ENCODE assay signal across 9 cellular contexts in genomic region chr1:41496080-41497055, GRCh38. TPM values are rescaled to one million over a fixed set of nuclear protein-coding genes. Genes with fewer than 3 reads are reported as not detected.
A peak's percentile ranks its signal among the peaks of the same experiment; 100 is the strongest.
DNase-seq lines count a peak whose midpoint lies in the region; ATAC-seq and TF ChIP-seq lines count a peak whose summit lies in the region.
"Had no signal": no experiment of that assay in that cellular context is flagged by ENCODE, and none has a peak within 500 bp of the region (broad histone marks: within the 10 kb centered on the region; RNA-seq: fewer than 3 reads in every experiment).

No MANE protein-coding gene starts in this region.

- peak overlapping the region; percentile 79 for H2AFZ ChIP-seq in smooth muscle cell (ENCODE audit: low read depth)

- CTCF ChIA-PET in activated CD4-positive, alpha-beta T cell treated with anti-CD3 and anti-CD28 coated beads, Interleukin-2, amount 10 ng/mL, durations not matched to agents 7 days and 5 days (lab: Charles Lee) = no interaction called here

- no peaks in the 10 kb centered on the region for H3K9me3 Mint-ChIP-seq in activated CD4-positive, alpha-beta T cell treated with anti-CD3 and anti-CD28 coated beads, Interleukin-2, amount 10 ng/mL, durations not matched to agents 7 days and 5 days
- H3K9me3 Mint-ChIP-seq: memory B cell had no signal

- no peak for TF ChIP-seq CTCF in astrocyte of the spinal cord (IDR thresholded peaks at IDR 0.05; ENCODE audit: low read depth, low read length)
- no peak for TF ChIP-seq CTCF in smooth muscle cell (IDR thresholded peaks at IDR 0.05; ENCODE audit: borderline replicate concordance, insufficient read depth, poor library complexity, severe bottlenecking)

- ATAC-seq in HG02870 (IDR thresholded peaks at IDR 0.05; ENCODE audit: unreplicated experiment) = no peak

- peak overlapping the region; percentile 86 for H3K4me2 ChIP-seq in smooth muscle cell

- no peak overlapping the region for H3K27ac ChIP-seq in iPS-18a (ENCODE audit: low read length)
- H3K27ac ChIP-seq in smooth muscle cell (ENCODE audit: low read depth) = peak overlapping the region; percentile 66

- no peak overlapping the region for H3K27ac Mint-ChIP-seq in activated CD4-positive, alpha-beta T cell treated with anti-CD3 and anti-CD28 coated beads, Interleukin-2, amount 10 ng/mL, durations not matched to agents 7 days and 5 days

- H3K79me2 ChIP-seq in smooth muscle cell (ENCODE audit: low read depth) = no peaks in the 10 kb centered on the region

- no peaks in the 10 kb centered on the region for H3K36me3 ChIP-seq in iPS-18a (ENCODE audit: control insufficient read depth, low read depth, low read length)
- no peaks in the 10 kb centered on the region for H3K36me3 ChIP-seq in smooth muscle cell (ENCODE audit: low read depth)

- H3K4me1 ChIP-seq in iPS-18a (ENCODE audit: control insufficient read depth, low read depth, low read length) (peaks cover 14% of the 10 kb centered on the region), smooth muscle cell (ENCODE audit: low read depth) (peaks cover 18% of the 10 kb centered on the region)

- peaks cover 9% of the 10 kb centered on the region for H3K27me3 Mint-ChIP-seq in activated CD4-positive, alpha-beta T cell treated with anti-CD3 and anti-CD28 coated beads, Interleukin-2, amount 10 ng/mL, durations not matched to agents 7 days and 5 days

- H3K4me3 Mint-ChIP-seq in activated CD4-positive, alpha-beta T cell treated with anti-CD3 and anti-CD28 coated beads, Interleukin-2, amount 10 ng/mL, durations not matched to agents 7 days and 5 days = peak overlapping the region; percentile 53
- H3K4me3 Mint-ChIP-seq: memory B cell had no signal

- POLR2A ChIA-PET in activated CD4-positive, alpha-beta T cell treated with anti-CD3 and anti-CD28 coated beads, Interleukin-2, amount 10 ng/mL, durations not matched to agents 7 days and 5 days (lab: Charles Lee) = no interaction called here

- H3F3A ChIP-seq in smooth muscle cell (ENCODE audit: low read depth) = peaks cover 7% of the 10 kb centered on the region

- H3K9me3 ChIP-seq in iPS-18a (ENCODE audit: control insufficient read depth, low read depth, low read length) (no peaks in the 10 kb centered on the region), smooth muscle cell (replicated peaks; ENCODE audit: low read depth) (no peaks in the 10 kb centered on the region)

- peaks cover 11% of the 10 kb centered on the region for H3K27me3 ChIP-seq in iPS-18a (ENCODE audit: control insufficient read depth, insufficient read depth, low read length)
- no peaks in the 10 kb centered on the region for H3K27me3 ChIP-seq in smooth muscle cell (ENCODE audit: low read depth)

- H3K4me3 ChIP-seq in astrocyte of the spinal cord (ENCODE audit: low read depth, low read length) (no peak overlapping the region), iPS-18a (ENCODE audit: low read length) (peak overlapping the region; percentile 50), smooth muscle cell (peak overlapping the region; percentile 33)

- in situ Hi-C loops in astrocyte of the spinal cord (cut with HindIII; ENCODE audit: low sequenced_read_pairs) = no loop called here

- no peaks in the 10 kb centered on the region for H4K20me1 ChIP-seq in smooth muscle cell (ENCODE audit: low read depth)

- H3K4me1 Mint-ChIP-seq in activated CD4-positive, alpha-beta T cell treated with anti-CD3 and anti-CD28 coated beads, Interleukin-2, amount 10 ng/mL, durations not matched to agents 7 days and 5 days = peaks cover 8% of the 10 kb centered on the region

- WGBS in smooth muscle cell (ENCODE audit: low lambda C conversion rate) = 13% methylated on average over 51 of the region's 74 CpGs

- H3K9ac ChIP-seq in iPS-18a (ENCODE audit: low read length) = peak overlapping the region; percentile 72
- peak overlapping the region; percentile 84 for H3K9ac ChIP-seq in smooth muscle cell (ENCODE audit: low read depth)

- peak; percentile 10 for DNase-seq in activated CD4-positive, alpha-beta T cell treated with anti-CD3 and anti-CD28 coated beads, Interleukin-2, amount 10 ng/mL, durations not matched to agents 7 days and 5 days
- DNase-seq in activated CD4-positive, alpha-beta T cell treated with anti-CD3 and anti-CD28 coated beads for 1 hour = no peak
- peak; percentile 47 to 75 for DNase-seq in NOMO-1 (lab: John Stamatoyannopoulos, UW; ENCODE audit: unreplicated experiment in 2 of 2)
- DNase-seq in astrocyte of the spinal cord (ENCODE audit: low read depth, low spot score) = peak; percentile 88
- peak; percentile 19 for DNase-seq in smooth muscle cell (lab: John Stamatoyannopoulos, UW; ENCODE audit: unreplicated experiment)
- DNase-seq in NCI-H526 treated with DMSO at 0.1 percent for 48 hours (lab: John Stamatoyannopoulos, UW) = no peak

- no peaks in the 10 kb centered on the region for H3K36me3 Mint-ChIP-seq in activated CD4-positive, alpha-beta T cell treated with anti-CD3 and anti-CD28 coated beads, Interleukin-2, amount 10 ng/mL, durations not matched to agents 7 days and 5 days (ENCODE audit: low read depth)
- H3K36me3 Mint-ChIP-seq: memory B cell had no signal

RNA-seq across cellular contexts. Expression of gene EDN2, which starts 11.9 kb away (rescaled TPM):
- not detected for total RNA-seq in activated CD4-positive, alpha-beta T cell treated with anti-CD3 and anti-CD28 coated beads, Interleukin-2, amount 10 ng/mL, durations not matched to agents 7 days and 5 days
- total RNA-seq in smooth muscle cell = not detected in 2 replicates
- polyA plus RNA-seq in smooth muscle cell = not detected in 2 replicates

Comparison
In these comparisons a context has a peak if more than half of its experiments do, and no peak if none do; other contexts are left out.
1. DNase-seq: peak in activated CD4-positive, alpha-beta T cell treated with anti-CD3 and anti-CD28 coated beads, Interleukin-2, amount 10 ng/mL, durations not matched to agents 7 days and 5 days (single experiment), NOMO-1 (2 of 2), astrocyte of the spinal cord (single experiment) and smooth muscle cell (single experiment); none in activated CD4-positive, alpha-beta T cell treated with anti-CD3 and anti-CD28 coated beads for 1 hour (single experiment) and NCI-H526 treated with DMSO at 0.1 percent for 48 hours (single experiment).